13 cellular contexts compared by ENCODE assay signal in genomic region chr11:16511109-16511806, GRCh38.
A peak's percentile ranks its signal among the peaks of the same experiment; 100 is the strongest.
DNase-seq lines count a peak whose midpoint lies in the region; ATAC-seq and TF ChIP-seq lines count a peak whose summit lies in the region.
"Had no signal": no experiment of that assay in that cellular context is flagged by ENCODE, and none has a peak within 500 bp of the region (broad histone marks: within the 10 kb centered on the region; RNA-seq: fewer than 3 reads in every experiment).

No MANE protein-coding gene starts in this region.

- POLR2A ChIA-PET in activated CD4-positive, alpha-beta T cell treated with anti-CD3 and anti-CD28 coated beads for 36 hours (lab: Charles Lee), result no interaction called here

- CTCF ChIA-PET in activated CD4-positive, alpha-beta T cell treated with anti-CD3 and anti-CD28 coated beads for 36 hours (lab: Charles Lee), result no interaction called here

- no peak overlapping the region for H3K4me3 ChIP-seq in fibroblast of villous mesenchyme (ENCODE audit: low read depth, low read length)
- H3K4me3 ChIP-seq: SJSA1 had no signal

- DNase-seq in activated CD4-positive, alpha-beta T cell treated with anti-CD3 and anti-CD28 coated beads for 36 hours, result no peak
- DNase-seq in activated CD4-positive, alpha-beta T cell treated with anti-CD3 and anti-CD28 coated beads for 1 hour, result no peak
- peak; percentile 59 for DNase-seq in NCI-H82 (lab: John Stamatoyannopoulos, UW)
- peak; percentile 52 for DNase-seq in fibroblast of villous mesenchyme (ENCODE audit: low read depth)
- peak; percentile 43 for DNase-seq in stromal cell of bone marrow (ENCODE audit: low read depth)
- no peak for DNase-seq in Kasumi-1 (lab: John Stamatoyannopoulos, UW)
- DNase-seq in OCI-M1 (lab: John Stamatoyannopoulos, UW), result no peak
- DNase-seq: activated B cell treated with CpG ODN at 0.5 μM for 24 hours; NCI-H2171 treated with DMSO at 0.1 percent for 48 hours; stimulated activated CD4-positive, alpha-beta T cell treated with anti-CD3 and anti-CD28 coated beads, Interleukin-2, amount 100 ng/mL, for 24 hours had no signal

- peak; percentile 19 for ATAC-seq in activated CD4-positive, alpha-beta T cell treated with anti-CD3 and anti-CD28 coated beads for 36 hours
- ATAC-seq in HG03442 (IDR thresholded peaks at IDR 0.05; ENCODE audit: unreplicated experiment), result no peak

- no peaks in the 10 kb centered on the region for H3K36me3 Mint-ChIP-seq in activated CD4-positive, alpha-beta T cell treated with anti-CD3 and anti-CD28 coated beads for 36 hours (ENCODE audit: low read depth)

- no peak overlapping the region for H3K27ac Mint-ChIP-seq in activated CD4-positive, alpha-beta T cell treated with anti-CD3 and anti-CD28 coated beads for 36 hours
- H3K27ac Mint-ChIP-seq: activated B cell treated with CpG ODN at 0.5 μM for 24 hours had no signal

- no peaks in the 10 kb centered on the region for H3K27me3 Mint-ChIP-seq in activated CD4-positive, alpha-beta T cell treated with anti-CD3 and anti-CD28 coated beads for 36 hours
- H3K27me3 Mint-ChIP-seq: activated B cell treated with CpG ODN at 0.5 μM for 24 hours; central memory CD8-positive, alpha-beta T cell had no signal

- H3K9me3 Mint-ChIP-seq in activated CD4-positive, alpha-beta T cell treated with anti-CD3 and anti-CD28 coated beads for 36 hours (ENCODE audit: low read depth), result peaks cover 12% of the 10 kb centered on the region

- peaks cover 2% of the 10 kb centered on the region for H3K4me1 Mint-ChIP-seq in activated CD4-positive, alpha-beta T cell treated with anti-CD3 and anti-CD28 coated beads for 36 hours
- H3K4me1 Mint-ChIP-seq: activated B cell treated with CpG ODN at 0.5 μM for 24 hours; central memory CD8-positive, alpha-beta T cell had no signal

- TF ChIP-seq CTCF in fibroblast of villous mesenchyme (IDR thresholded peaks at IDR 0.05; ENCODE audit: insufficient read depth, low read depth, low read length), result no peak

- intact Hi-C loops in activated CD4-positive, alpha-beta T cell treated with anti-CD3 and anti-CD28 coated beads for 36 hours (cut with DNase I, micrococcal nuclease), result no loop called here

- no peak overlapping the region for H3K4me3 Mint-ChIP-seq in activated CD4-positive, alpha-beta T cell treated with anti-CD3 and anti-CD28 coated beads for 36 hours
- H3K4me3 Mint-ChIP-seq: activated B cell treated with CpG ODN at 0.5 μM for 24 hours; central memory CD8-positive, alpha-beta T cell had no signal

Comparison
In these comparisons a context has a peak if more than half of its experiments do, and no peak if none do; other contexts are left out.
1. DNase-seq: peak in NCI-H82 (single experiment), fibroblast of villous mesenchyme (single experiment) and stromal cell of bone marrow (single experiment); none in activated CD4-positive, alpha-beta T cell treated with anti-CD3 and anti-CD28 coated beads for 36 hours (single experiment), activated CD4-positive, alpha-beta T cell treated with anti-CD3 and anti-CD28 coated beads for 1 hour (single experiment), Kasumi-1 (0 of 2) and OCI-M1 (single experiment).